ENCODE assay signal across 8 cellular contexts in the genomic region with DNA sequence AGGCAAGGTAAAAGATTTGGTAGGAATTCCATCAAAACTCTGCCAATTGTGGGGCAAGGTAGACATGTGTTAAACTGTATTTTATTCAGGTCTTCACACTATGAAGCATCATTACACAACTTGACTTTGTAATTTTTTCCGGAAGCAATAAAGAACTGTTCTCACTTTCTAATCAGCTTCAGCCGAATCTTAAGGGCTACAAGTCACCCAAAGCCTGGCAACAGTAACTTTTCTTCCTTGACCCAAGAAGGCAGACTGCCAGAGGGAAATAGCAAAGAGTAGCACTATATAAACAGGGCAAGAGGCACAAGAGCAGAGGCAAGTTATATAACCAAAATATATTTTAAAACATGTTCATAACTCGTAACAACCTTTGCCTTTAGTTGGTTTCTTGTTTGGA. TPM values are rescaled to one million over a fixed set of nuclear protein-coding genes. Genes with fewer than 3 reads are reported as not detected.
DNase-seq lines count a peak whose midpoint lies in the region; ATAC-seq and TF ChIP-seq lines count a peak whose summit lies in the region.

No MANE protein-coding gene starts in this region.

- H3K4me3 ChIP-seq in AG09309 (ENCODE audit: control insufficient read depth, low read depth, low read length) (peak overlapping the region; percentile 69), fibroblast of mammary gland (ENCODE audit: control insufficient read depth, low read depth, low read length) (peak overlapping the region; percentile 92)

- H3K79me1 ChIP-seq in H9 (ENCODE audit: insufficient read depth, low read depth, low read length, poor library complexity, severe bottlenecking), result peaks cover 5% of the 10 kb centered on the region

- H3K27ac ChIP-seq in H9 (ENCODE audit: insufficient read length, low read depth, low read length), result no peak overlapping the region

- no CpG with 5 or more reads among the region's 3 CpGs for WGBS in H9 (ENCODE audit: extremely low coverage, insufficient read length, low lambda C conversion rate)

- H3K4me2 ChIP-seq in H9 (ENCODE audit: insufficient read depth, insufficient read length, low read length), result peak overlapping the region; percentile 76

- H3K36me3 Mint-ChIP-seq in H9 (ENCODE audit: insufficient read depth in 1 of 3, low read depth in 3 of 3) (peaks cover 14 to 45% (median 21%) of the 10 kb centered on the region in 3 experiments), osteocyte (ENCODE audit: unreplicated experiment) (peaks cover 6% of the 10 kb centered on the region)
- H3K36me3 Mint-ChIP-seq in T-helper 1 cell treated with Interleukin-12 subunit alpha and Interleukin-12 subunit beta and Interleukin-4 antibody, amounts not matched to agents 30 μg/mL and 1 μg/mL, for 36 hours (ENCODE audit: low read depth), result peaks cover 5% of the 10 kb centered on the region

- H4K8ac ChIP-seq in H9 (replicated peaks; ENCODE audit: insufficient read length, low read depth, low read length), result no peak overlapping the region

- peaks cover 30 to 32% of the 10 kb centered on the region in 2 experiments for H3K4me1 Mint-ChIP-seq in H9
- peaks cover 20% of the 10 kb centered on the region for H3K4me1 Mint-ChIP-seq in T-helper 1 cell treated with Interleukin-12 subunit alpha and Interleukin-12 subunit beta and Interleukin-4 antibody, amounts not matched to agents 30 μg/mL and 1 μg/mL, for 36 hours (ENCODE audit: low read depth)
- H3K4me1 Mint-ChIP-seq in osteocyte (ENCODE audit: unreplicated experiment), result peaks cover 27% of the 10 kb centered on the region

- H3K4me3 Mint-ChIP-seq in H9, result peak overlapping the region; percentile 98 to 99
- peak overlapping the region; percentile 95 for H3K4me3 Mint-ChIP-seq in T-helper 1 cell treated with Interleukin-12 subunit alpha and Interleukin-12 subunit beta and Interleukin-4 antibody, amounts not matched to agents 30 μg/mL and 1 μg/mL, for 36 hours
- peak overlapping the region; percentile 89 for H3K4me3 Mint-ChIP-seq in osteocyte (ENCODE audit: unreplicated experiment)

- no peak overlapping the region for H2AK5ac ChIP-seq in H9 (ENCODE audit: insufficient read length, low read length)

- H2BK12ac ChIP-seq in H9 (ENCODE audit: insufficient read length, low read depth, low read length), result no peak overlapping the region

- no peak overlapping the region for H2BK20ac ChIP-seq in H9 (ENCODE audit: low read depth, low read length, poor library complexity, severe bottlenecking)

- H3K4ac ChIP-seq in H9 (ENCODE audit: low read depth, low read length), result no peak overlapping the region

- no peak for TF ChIP-seq CTCF in AG09309 (IDR thresholded peaks at IDR 0.05; ENCODE audit: control insufficient read depth, insufficient read depth, low read depth, low read length, missing control alignments)
- TF ChIP-seq CTCF in H9 (conservative IDR thresholded peaks at IDR 0.05), result no peak
- TF ChIP-seq CTCF in fibroblast of mammary gland (conservative IDR thresholded peaks at IDR 0.05; ENCODE audit: control insufficient read depth, insufficient read depth, low read depth, low read length), result no peak
- TF ChIP-seq CTCF in osteocyte (IDR thresholded peaks at IDR 0.05), result no peak

- H3K9ac ChIP-seq in H9 (ENCODE audit: extremely low read depth, insufficient read length, low read length), result peak overlapping the region; percentile 94

- H3K27me3 Mint-ChIP-seq in H9 (ENCODE audit: low read depth), result no peaks in the 10 kb centered on the region
- H3K27me3 Mint-ChIP-seq in T-helper 1 cell treated with Interleukin-12 subunit alpha and Interleukin-12 subunit beta and Interleukin-4 antibody, amounts not matched to agents 30 μg/mL and 1 μg/mL, for 36 hours (ENCODE audit: low read depth), result no peaks in the 10 kb centered on the region
- H3K27me3 Mint-ChIP-seq in osteocyte (ENCODE audit: unreplicated experiment), result no peaks in the 10 kb centered on the region

- ATAC-seq in HG02852 (IDR thresholded peaks at IDR 0.05; ENCODE audit: unreplicated experiment) (no peak), GM18511 (IDR thresholded peaks at IDR 0.05; ENCODE audit: unreplicated experiment) (no peak)

- no peaks in the 10 kb centered on the region for H3K27me3 ChIP-seq in H9 (ENCODE audit: insufficient read depth, low read length)

- H3K4me1 ChIP-seq in H9 (ENCODE audit: insufficient read depth, low read length), result peaks cover 6% of the 10 kb centered on the region; the same call in 1 of the 2 replicates

- no peak overlapping the region for H2BK5ac ChIP-seq in H9 (ENCODE audit: insufficient read length, low read length)

- H2BK120ac ChIP-seq in H9 (ENCODE audit: low read depth, low read length, poor library complexity, severe bottlenecking), result no peak overlapping the region

- no peak overlapping the region for H4K91ac ChIP-seq in H9 (ENCODE audit: insufficient read length, low read depth, low read length)

- no peak overlapping the region for H3K18ac ChIP-seq in H9 (ENCODE audit: insufficient read length, low read depth, low read length)

- H4K20me1 ChIP-seq in H9 (ENCODE audit: control insufficient read depth, insufficient read depth, insufficient read length), result no peaks in the 10 kb centered on the region

- H3K79me2 ChIP-seq in H9 (ENCODE audit: insufficient read depth, low read length), result peaks cover 19% of the 10 kb centered on the region

- no peak overlapping the region for H3K14ac ChIP-seq in H9 (ENCODE audit: insufficient read depth, low read length)

- no peak overlapping the region for H3T11ph ChIP-seq in H9 (ENCODE audit: low read length)

- H3K23me2 ChIP-seq in H9 (ENCODE audit: insufficient read length, low read depth, low read length, poor library complexity, severe bottlenecking), result peaks cover 5% of the 10 kb centered on the region

- H3K23ac ChIP-seq in H9 (ENCODE audit: insufficient read length, low read depth, low read length), result no peak overlapping the region

- H4K5ac ChIP-seq in H9 (ENCODE audit: insufficient read length, low read depth, low read length), result no peak overlapping the region

- H3K9me3 ChIP-seq in H9 (ENCODE audit: control insufficient read depth, low read depth, low read length), result no peaks in the 10 kb centered on the region

- H3K27ac Mint-ChIP-seq in H9 (peak overlapping the region; percentile 82 to 99 (median 97); a peak in 6 of 7 replicates), osteocyte (ENCODE audit: unreplicated experiment) (peak overlapping the region; percentile 96)
- peak overlapping the region; percentile 95 for H3K27ac Mint-ChIP-seq in T-helper 1 cell treated with Interleukin-12 subunit alpha and Interleukin-12 subunit beta and Interleukin-4 antibody, amounts not matched to agents 30 μg/mL and 1 μg/mL, for 36 hours

- no peak overlapping the region for H2BK15ac ChIP-seq in H9 (ENCODE audit: low read depth, low read length)

- H2AFZ ChIP-seq in H9 (ENCODE audit: low read length), result no peak overlapping the region

- peaks cover 0 to 2% of the 10 kb centered on the region in 2 experiments; a peak in 2 of 5 replicates for H3K9me3 Mint-ChIP-seq in H9
- H3K9me3 Mint-ChIP-seq in T-helper 1 cell treated with Interleukin-12 subunit alpha and Interleukin-12 subunit beta and Interleukin-4 antibody, amounts not matched to agents 30 μg/mL and 1 μg/mL, for 36 hours, result no peaks in the 10 kb centered on the region
- H3K9me3 Mint-ChIP-seq in osteocyte (ENCODE audit: unreplicated experiment), result no peaks in the 10 kb centered on the region

- no peak overlapping the region for H3K56ac ChIP-seq in H9 (ENCODE audit: insufficient read length, low read depth, low read length)

- DNase-seq in AG09309 (ENCODE audit: low read depth) (peak; percentile 25), H9 (no peak), fibroblast of mammary gland (ENCODE audit: low read depth) (peak; percentile 60), osteocyte (ENCODE audit: extremely low spot score, unreplicated experiment) (no peak), NCI-H1092 treated with DMSO at 0.1 percent for 48 hours (lab: John Stamatoyannopoulos, UW) (no peak)

RNA-seq across cellular contexts. Expression of gene SLTM, which starts 1.5 kb away (rescaled TPM):
- total RNA-seq in H9 (2021) (129 and 132 TPM in 2 replicates), osteocyte (87.3 and 93.9 TPM in 2 replicates)

RNA-seq across cellular contexts. Expression of gene RNF111, which starts 55.5 kb away (rescaled TPM):
- total RNA-seq in H9 (2021), result 28.0 and 28.4 TPM in 2 replicates
- 32.3 and 33.8 TPM in 2 replicates for total RNA-seq in osteocyte

Comparison
In these comparisons a context has a peak if more than half of its experiments do, and no peak if none do; other contexts are left out.
1. DNase-seq: peak in AG09309 (single experiment) and fibroblast of mammary gland (single experiment); none in H9 (single experiment), osteocyte (single experiment) and NCI-H1092 treated with DMSO at 0.1 percent for 48 hours (single experiment).
2. Peak in every context shown above with its lines, with median percentiles within 50 percentile points of each other: H3K27ac Mint-ChIP-seq and H3K4me3 Mint-ChIP-seq.